Comparison of ENCODE assay signal across 11 cellular contexts in genomic region chr20:40753472-40753871, GRCh38.
"Had no signal": no experiment of that assay in that cellular context is flagged by ENCODE, and none has a peak within 500 bp of the region (broad histone marks: within the 10 kb centered on the region; RNA-seq: fewer than 3 reads in every experiment).

No MANE protein-coding gene starts in this region.

- ATAC-seq: activated T-helper 17 cell treated with anti-CD3 and anti-CD28 coated beads, Interleukin-2, amount 50 U/mL, for 72 hours; gastroesophageal sphincter; mucosa of descending colon; naive thymus-derived CD4-positive, alpha-beta T cell; stimulated activated memory B cell treated with anti-CD40 and anti-IgM and Interleukin-4, amounts not matched to agents 10 μg/mL and 1 μg/mL and 100 μg/mL, for 72 hours had no signal

- H3K36me3 ChIP-seq: gastroesophageal sphincter had no signal

- DNase-seq: activated CD4-positive, alpha-beta T cell treated with anti-CD3 and anti-CD28 coated beads for 1 hour; activated CD4-positive, alpha-beta T cell treated with anti-CD3 and anti-CD28 coated beads, Interleukin-2, amount 50 U/mL, for 4 hours; activated naive CD4-positive, alpha-beta T cell treated with anti-CD3 and anti-CD28 coated beads for 36 hours; erythroblast; mammary epithelial cell; mucosa of descending colon; naive thymus-derived CD4-positive, alpha-beta T cell; T-helper 9 cell had no signal

- H3K36me3 Mint-ChIP-seq: naive thymus-derived CD4-positive, alpha-beta T cell; stimulated activated memory B cell treated with anti-CD40 and anti-IgM and Interleukin-4, amounts not matched to agents 10 μg/mL and 1 μg/mL and 100 μg/mL, for 72 hours had no signal

- H3K4me3 ChIP-seq: gastroesophageal sphincter, mucosa of descending colon had no signal

- H3K27me3 ChIP-seq: gastroesophageal sphincter had no signal

- H3K27me3 Mint-ChIP-seq: activated T-helper 17 cell treated with anti-CD3 and anti-CD28 coated beads, Interleukin-2, amount 50 U/mL, for 72 hours had no signal

- H3K27ac ChIP-seq: gastroesophageal sphincter had no signal

- H3K4me3 Mint-ChIP-seq: activated naive CD4-positive, alpha-beta T cell treated with anti-CD3 and anti-CD28 coated beads for 36 hours; activated T-helper 17 cell treated with anti-CD3 and anti-CD28 coated beads, Interleukin-2, amount 50 U/mL, for 72 hours; stimulated activated memory B cell treated with anti-CD40 and anti-IgM and Interleukin-4, amounts not matched to agents 10 μg/mL and 1 μg/mL and 100 μg/mL, for 72 hours had no signal

- H3K27ac Mint-ChIP-seq: activated naive CD4-positive, alpha-beta T cell treated with anti-CD3 and anti-CD28 coated beads for 36 hours; activated T-helper 17 cell treated with anti-CD3 and anti-CD28 coated beads, Interleukin-2, amount 50 U/mL, for 72 hours; naive thymus-derived CD4-positive, alpha-beta T cell; stimulated activated memory B cell treated with anti-CD40 and anti-IgM and Interleukin-4, amounts not matched to agents 10 μg/mL and 1 μg/mL and 100 μg/mL, for 72 hours had no signal

- H3K9me3 ChIP-seq: gastroesophageal sphincter, mucosa of descending colon had no signal

- H3K9me3 Mint-ChIP-seq: activated naive CD4-positive, alpha-beta T cell treated with anti-CD3 and anti-CD28 coated beads for 36 hours; activated T-helper 17 cell treated with anti-CD3 and anti-CD28 coated beads, Interleukin-2, amount 50 U/mL, for 72 hours; stimulated activated memory B cell treated with anti-CD40 and anti-IgM and Interleukin-4, amounts not matched to agents 10 μg/mL and 1 μg/mL and 100 μg/mL, for 72 hours had no signal
